Comparison of ENCODE assay signal across 10 cellular contexts in the genomic region with DNA sequence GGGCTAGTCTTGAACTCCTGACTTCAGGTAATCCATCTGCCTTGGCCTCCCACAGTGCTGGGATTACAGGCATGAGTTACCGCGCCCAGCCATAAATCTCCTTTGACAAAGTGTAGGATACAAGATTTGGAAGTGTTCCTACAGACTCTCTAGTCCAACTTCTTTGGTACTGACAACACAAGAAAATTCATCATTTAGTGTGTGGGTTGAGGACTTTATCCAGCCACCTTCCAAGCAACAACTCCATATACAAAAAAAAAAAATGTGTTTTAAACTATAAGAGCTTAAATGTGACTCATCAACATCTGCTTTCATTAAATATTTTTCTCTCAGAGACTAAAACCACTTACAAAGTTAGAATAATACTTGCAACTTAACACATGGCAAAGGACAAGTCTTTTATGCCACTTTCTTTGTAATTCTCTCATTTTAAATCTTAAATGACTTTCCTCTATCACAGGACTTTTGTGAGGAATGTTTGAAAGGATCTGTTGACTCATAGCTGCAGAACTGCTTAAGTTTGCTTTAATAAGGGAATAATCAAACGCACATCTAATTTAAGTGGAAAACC. TPM values are rescaled to one million over a fixed set of nuclear protein-coding genes. Genes with fewer than 3 reads are reported as not detected.
DNase-seq lines count a peak whose midpoint lies in the region; ATAC-seq and TF ChIP-seq lines count a peak whose summit lies in the region.
"Had no signal": no experiment of that assay in that cellular context is flagged by ENCODE, and none has a peak within 500 bp of the region (broad histone marks: within the 10 kb centered on the region; RNA-seq: fewer than 3 reads in every experiment).

No MANE protein-coding gene starts in this region.

- CTCF ChIA-PET in WTC11 (lab: Charles Lee), result no interaction called here

- no peaks in the 10 kb centered on the region for H3K27me3 ChIP-seq in foreskin keratinocyte

- peak overlapping the region; percentile 9; the same call in 1 of the 2 replicates for H3K27ac Mint-ChIP-seq in WTC11
- no peak overlapping the region for H3K27ac Mint-ChIP-seq in activated CD4-positive, alpha-beta T cell treated with anti-CD3 and anti-CD28 coated beads, Interleukin-2, amount 10 ng/mL, durations not matched to agents 24 days and 14 days
- H3K27ac Mint-ChIP-seq in activated naive CD4-positive, alpha-beta T cell treated with anti-CD3 and anti-CD28 coated beads, Interleukin-2, amount 50 U/mL, for 72 hours, result no peak overlapping the region

- no peaks in the 10 kb centered on the region for H3K9me3 Mint-ChIP-seq in WTC11
- H3K9me3 Mint-ChIP-seq in activated CD4-positive, alpha-beta T cell treated with anti-CD3 and anti-CD28 coated beads, Interleukin-2, amount 10 ng/mL, durations not matched to agents 24 days and 14 days, result no peaks in the 10 kb centered on the region
- H3K9me3 Mint-ChIP-seq in activated naive CD4-positive, alpha-beta T cell treated with anti-CD3 and anti-CD28 coated beads, Interleukin-2, amount 50 U/mL, for 72 hours, result no peaks in the 10 kb centered on the region
- H3K9me3 Mint-ChIP-seq: neural crest cell had no signal

- H3K4me3 Mint-ChIP-seq in WTC11, result no peak overlapping the region
- H3K4me3 Mint-ChIP-seq in activated CD4-positive, alpha-beta T cell treated with anti-CD3 and anti-CD28 coated beads, Interleukin-2, amount 10 ng/mL, durations not matched to agents 24 days and 14 days, result no peak overlapping the region
- H3K4me3 Mint-ChIP-seq: neural crest cell had no signal

- peak overlapping the region; percentile 99 for H3K27ac ChIP-seq in foreskin keratinocyte

- no peaks in the 10 kb centered on the region for H3K36me3 Mint-ChIP-seq in WTC11
- H3K36me3 Mint-ChIP-seq in activated CD4-positive, alpha-beta T cell treated with anti-CD3 and anti-CD28 coated beads, Interleukin-2, amount 10 ng/mL, durations not matched to agents 24 days and 14 days (ENCODE audit: low read depth), result no peaks in the 10 kb centered on the region
- H3K36me3 Mint-ChIP-seq in activated naive CD4-positive, alpha-beta T cell treated with anti-CD3 and anti-CD28 coated beads, Interleukin-2, amount 50 U/mL, for 72 hours, result no peaks in the 10 kb centered on the region

- H3K4me3 ChIP-seq in retinal pigment epithelial cell (ENCODE audit: low read length), result no peak overlapping the region

- POLR2A ChIA-PET in WTC11 (lab: Charles Lee), result no interaction called here

- intact Hi-C loops in activated CD4-positive, alpha-beta T cell treated with anti-CD3 and anti-CD28 coated beads, Interleukin-2, amount 10 ng/mL, durations not matched to agents 24 days and 14 days (cut with micrococcal nuclease), result no loop called here

- no peak for ATAC-seq in WTC11
- ATAC-seq in foreskin keratinocyte, result peak; percentile 59
- no peak for ATAC-seq in activated naive CD4-positive, alpha-beta T cell treated with anti-CD3 and anti-CD28 coated beads, Interleukin-2, amount 50 U/mL, for 72 hours
- ATAC-seq in HG02678 (IDR thresholded peaks at IDR 0.05; ENCODE audit: unreplicated experiment), result no peak

- peaks cover 32% of the 10 kb centered on the region for H3K4me1 ChIP-seq in foreskin keratinocyte

- TF ChIP-seq CTCF in WTC11 (IDR thresholded peaks at IDR 0.05) (no peak), foreskin keratinocyte (conservative IDR thresholded peaks at IDR 0.05) (no peak), retinal pigment epithelial cell (conservative IDR thresholded peaks at IDR 0.05; ENCODE audit: low read depth, low read length) (no peak)

- peaks cover 16% of the 10 kb centered on the region for H3K4me1 Mint-ChIP-seq in WTC11
- H3K4me1 Mint-ChIP-seq in activated CD4-positive, alpha-beta T cell treated with anti-CD3 and anti-CD28 coated beads, Interleukin-2, amount 10 ng/mL, durations not matched to agents 24 days and 14 days, result no peaks in the 10 kb centered on the region

- peak; percentile 74 for DNase-seq in ELR (ENCODE audit: low read depth)
- DNase-seq in WTC11 (ENCODE audit: low spot score), result no peak
- DNase-seq in foreskin keratinocyte, result peak in 1 of 2 donors; percentile 79
- peak; percentile 75 for DNase-seq in retinal pigment epithelial cell (ENCODE audit: low read depth)
- no peak for DNase-seq in activated CD4-positive, alpha-beta T cell treated with anti-CD3 and anti-CD28 coated beads, Interleukin-2, amount 10 ng/mL, durations not matched to agents 24 days and 14 days
- DNase-seq in activated naive CD4-positive, alpha-beta T cell treated with anti-CD3 and anti-CD28 coated beads, Interleukin-2, amount 50 U/mL, for 72 hours (ENCODE audit: low spot score in 2 of 2), result no peak
- DNase-seq in pons (ENCODE audit: low spot score), result no peak
- DNase-seq: NCI-H1092 treated with DMSO at 0.1 percent for 48 hours had no signal

- no peaks in the 10 kb centered on the region; the same call in 1 of the 2 replicates for H3K27me3 Mint-ChIP-seq in WTC11 (ENCODE audit: low read depth)
- peaks cover 12% of the 10 kb centered on the region for H3K27me3 Mint-ChIP-seq in activated CD4-positive, alpha-beta T cell treated with anti-CD3 and anti-CD28 coated beads, Interleukin-2, amount 10 ng/mL, durations not matched to agents 24 days and 14 days

TF ChIP-seq in WTC11, 78 proteins besides CTCF, POLR2A, EP300 and RAD21:
- TF ChIP-seq SP1 (CRISPR knock-in tag; conservative IDR thresholded peaks at IDR 0.05), result no peak
- no peak for TF ChIP-seq JUN (CRISPR knock-in tag; IDR thresholded peaks at IDR 0.05)
- no peak for TF ChIP-seq PRDM15 (CRISPR knock-in tag; IDR thresholded peaks at IDR 0.05)
- TF ChIP-seq ETV6 (CRISPR knock-in tag; IDR thresholded peaks at IDR 0.05), result no peak
- TF ChIP-seq ATF2 (CRISPR knock-in tag; IDR thresholded peaks at IDR 0.05; ENCODE audit: borderline replicate concordance, low read depth), result no peak
- TF ChIP-seq FOXK1 (CRISPR knock-in tag; IDR thresholded peaks at IDR 0.05), result no peak
- TF ChIP-seq ZNF671 (CRISPR knock-in tag; IDR thresholded peaks at IDR 0.05), result no peak
- TF ChIP-seq NR3C1 (CRISPR knock-in tag; conservative IDR thresholded peaks at IDR 0.05; ENCODE audit: low read depth), result no peak

RNA-seq across cellular contexts. Expression of gene ITGAV, which starts 46.2 kb away (rescaled TPM):
- total RNA-seq in WTC11 (2021) (26.5 to 30.0 TPM (median 27.7 TPM) in 3 replicates), foreskin keratinocyte (63.5 and 83.7 TPM in 2 replicates)
- 11.6 and 13.2 TPM in 2 replicates for polyA plus RNA-seq in foreskin keratinocyte
- 6.9 and 8.1 TPM in 2 replicates for total RNA-seq in activated CD4-positive, alpha-beta T cell treated with anti-CD3 and anti-CD28 coated beads, Interleukin-2, amount 10 ng/mL, durations not matched to agents 24 days and 14 days
- 10 to 100 TPM in 1 of 2 donors, 1 to 10 TPM in 1; 8.7 to 10.9 TPM for total RNA-seq in activated naive CD4-positive, alpha-beta T cell treated with anti-CD3 and anti-CD28 coated beads, Interleukin-2, amount 50 U/mL, for 72 hours

RNA-seq across cellular contexts. Expression of gene ZC3H15, which starts 57.6 kb away (rescaled TPM):
- total RNA-seq in WTC11 (2021), result 60.0 to 60.9 TPM (median 60.5 TPM) in 3 replicates
- 89.8 and 98.0 TPM in 2 replicates for total RNA-seq in foreskin keratinocyte
- polyA plus RNA-seq in foreskin keratinocyte, result 56.3 and 65.0 TPM in 2 replicates
- 103 and 106 TPM in 2 replicates for total RNA-seq in activated CD4-positive, alpha-beta T cell treated with anti-CD3 and anti-CD28 coated beads, Interleukin-2, amount 10 ng/mL, durations not matched to agents 24 days and 14 days
- 10 to 100 TPM; 78.3 to 82.3 TPM for total RNA-seq in activated naive CD4-positive, alpha-beta T cell treated with anti-CD3 and anti-CD28 coated beads, Interleukin-2, amount 50 U/mL, for 72 hours

Comparison
In these comparisons a context has a peak if more than half of its experiments do, and no peak if none do; other contexts are left out.
1. DNase-seq: peak in ELR (single experiment) and retinal pigment epithelial cell (single experiment); none in WTC11 (single experiment), activated CD4-positive, alpha-beta T cell treated with anti-CD3 and anti-CD28 coated beads, Interleukin-2, amount 10 ng/mL, durations not matched to agents 24 days and 14 days (single experiment), activated naive CD4-positive, alpha-beta T cell treated with anti-CD3 and anti-CD28 coated beads, Interleukin-2, amount 50 U/mL, for 72 hours (0 of 2) and pons (single experiment).